ENCODE assay signal across 1 cellular context in genomic region chr5:132963175-132964104, GRCh38.
TF ChIP-seq lines count a peak whose summit lies in the region.

AFF4 (minus strand) TSS chr5:132963634; CDS start chr5:132937189, 26,445 bp downstream.

TF ChIP-seq in HepG2, 621 proteins besides CTCF, POLR2A, EP300 and RAD21 (continued from another document):
- TF ChIP-seq NR2F6 (IDR thresholded peaks at IDR 0.05) = no peak
- peak; percentile 61; the same call in 1 of the 2 replicates for TF ChIP-seq NR2F6 (CRISPR knock-in tag; IDR thresholded peaks at IDR 0.05)
- 0 out of 2 replicates have a peak, but pooled peaks have one; percentile 31 for TF ChIP-seq ZNF44 (CRISPR knock-in tag; IDR thresholded peaks at IDR 0.05)
- TF ChIP-seq IRX3 (CRISPR knock-in tag; IDR thresholded peaks at IDR 0.05; ENCODE audit: borderline replicate concordance, low read depth) = peak; percentile 80; the same call in 1 of the 2 replicates
- peak; percentile 99 for TF ChIP-seq ZNF501 (CRISPR knock-in tag; IDR thresholded peaks at IDR 0.05)
- TF ChIP-seq KAT2B (IDR thresholded peaks at IDR 0.05; ENCODE audit: borderline replicate concordance, low read depth, low read length) = no peak
- TF ChIP-seq HCFC1 (IDR thresholded peaks at IDR 0.05; ENCODE audit: low read depth, low read length) = peak; percentile 19; the same call in 1 of the 2 replicates
- TF ChIP-seq SP5 (CRISPR knock-in tag; IDR thresholded peaks at IDR 0.05; ENCODE audit: borderline replicate concordance, low read depth) = peak; percentile 69; the same call in 1 of the 2 replicates
- TF ChIP-seq PAXIP1 (CRISPR knock-in tag; conservative IDR thresholded peaks at IDR 0.05) = peak; percentile 78
- TF ChIP-seq SNAPC5 (CRISPR knock-in tag; IDR thresholded peaks at IDR 0.05; ENCODE audit: borderline replicate concordance) = no peak
- TF ChIP-seq ZNF329 (CRISPR knock-in tag; IDR thresholded peaks at IDR 0.05; ENCODE audit: low read depth) = 0 out of 2 replicates have a peak, but pooled peaks have one; percentile 53
- TF ChIP-seq ZNF619 (CRISPR knock-in tag; IDR thresholded peaks at IDR 0.05) = peak; percentile 41; the same call in 1 of the 2 replicates
- peak; percentile 72 for TF ChIP-seq ZSCAN31 (CRISPR knock-in tag; IDR thresholded peaks at IDR 0.05; ENCODE audit: low read depth)
